ENCODE assay signal across 23 cellular contexts in genomic region chr6:114172861-114173260, GRCh38.
"Had no signal": no experiment of that assay in that cellular context is flagged by ENCODE, and none has a peak within 500 bp of the region (broad histone marks: within the 10 kb centered on the region; RNA-seq: fewer than 3 reads in every experiment).

No MANE protein-coding gene starts in this region.

- DNase-seq: IMR-90, Karpas-422, KG1, MM.1S, NCI-H1105, NCI-H1417, NCI-H146, NCI-H1694 treated with DMSO at 0.1 percent for 48 hours, NCI-H1930, NCI-H2081, NCI-H2107, NCI-H226, NCI-H446, NCI-H510A, NCI-H69, NCI-H774, PC-3, SHP77 treated with DMSO at 0.1 percent for 48 hours, SJCRH30, SW 1271, T-cell had no signal

- ATAC-seq: Panc1, PC-3, T-cell had no signal

- H3K27ac ChIP-seq: RWPE1, SJCRH30 had no signal

- H3K36me3 ChIP-seq: SJCRH30 had no signal

- H3K9me3 ChIP-seq: SJCRH30 had no signal

- H3K27me3 ChIP-seq: SJCRH30 had no signal

- H3K4me3 ChIP-seq: SJCRH30 had no signal
